In genomic region chr16:57469917-57470470, GRCh38 we compare ENCODE assay signal across 1 cellular context.
A peak's percentile ranks its signal among the peaks of the same experiment; 100 is the strongest.
TF ChIP-seq lines count a peak whose summit lies in the region.

No MANE protein-coding gene starts in this region.

TF ChIP-seq in K562, 482 proteins besides CTCF, POLR2A, EP300 and RAD21:
- TF ChIP-seq FOXJ2 (tag; IDR thresholded peaks at IDR 0.05): no peak
- peak; percentile 79 for TF ChIP-seq PRDM10 (IDR thresholded peaks at IDR 0.05; ENCODE audit: partially characterized antibody)
- no peak for TF ChIP-seq NELFE (IDR thresholded peaks at IDR 0.05; ENCODE audit: insufficient read depth, insufficient read length)
